1 cellular context compared by ENCODE assay signal in the genomic region with DNA sequence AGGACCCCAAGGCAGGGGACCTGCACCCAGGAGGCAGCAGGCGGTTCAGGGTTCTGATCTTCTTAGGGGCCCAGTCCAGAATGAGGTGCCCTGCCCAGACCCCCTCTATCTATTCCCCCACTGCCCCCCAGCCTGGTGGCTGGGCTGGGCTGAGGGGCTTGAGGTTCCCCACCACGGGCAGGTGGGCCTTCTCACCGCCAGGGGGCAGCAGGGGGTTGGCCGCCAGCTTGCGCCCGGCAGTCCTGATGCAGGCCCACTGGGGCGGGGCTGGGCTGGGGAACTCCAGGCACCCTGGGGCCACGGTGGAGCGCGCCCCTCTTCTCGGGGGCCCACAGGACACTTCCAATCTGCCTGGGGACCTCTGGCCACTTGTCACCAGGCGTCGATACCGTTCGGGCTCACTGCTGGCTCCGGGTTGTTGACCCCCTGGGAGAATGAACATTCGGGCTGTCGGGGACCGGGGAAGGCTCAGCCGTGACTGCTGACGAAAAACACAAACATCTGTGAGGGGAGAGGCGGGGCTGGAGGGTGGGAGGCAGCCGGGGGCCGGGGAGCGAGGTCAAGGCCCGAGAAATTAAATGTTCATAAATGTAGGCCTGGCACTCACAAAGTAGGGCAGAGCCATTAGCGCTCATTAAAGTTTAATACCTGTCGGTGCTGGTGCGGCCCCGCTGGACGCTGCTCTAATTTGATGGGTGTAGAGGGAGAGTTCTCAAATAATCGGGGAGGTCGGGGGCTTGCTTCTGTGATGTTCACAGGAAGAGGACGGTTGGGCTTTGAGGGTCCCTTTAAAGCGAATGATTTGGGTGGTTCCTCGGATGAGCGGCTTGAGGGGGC.
A peak's percentile ranks its signal among the peaks of the same experiment; 100 is the strongest.
TF ChIP-seq lines count a peak whose summit lies in the region.

No MANE protein-coding gene starts in this region.

TF ChIP-seq in K562, 482 proteins besides CTCF, POLR2A, EP300 and RAD21 (continued from another document and continues in another):
- TF ChIP-seq, protein P1, sequence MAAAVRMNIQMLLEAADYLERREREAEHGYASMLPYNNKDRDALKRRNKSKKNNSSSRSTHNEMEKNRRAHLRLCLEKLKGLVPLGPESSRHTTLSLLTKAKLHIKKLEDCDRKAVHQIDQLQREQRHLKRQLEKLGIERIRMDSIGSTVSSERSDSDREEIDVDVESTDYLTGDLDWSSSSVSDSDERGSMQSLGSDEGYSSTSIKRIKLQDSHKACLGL (CRISPR knock-in tag; IDR thresholded peaks at IDR 0.05; ENCODE audit: borderline replicate concordance, poor library complexity, severe bottlenecking): no peak
- TF ChIP-seq ZNF23 (CRISPR knock-in tag; IDR thresholded peaks at IDR 0.05) (no peak), SOX6 (IDR thresholded peaks at IDR 0.05) (peak; percentile 27; the same call in 1 of the 2 replicates), STAT5B (CRISPR knock-in tag; IDR thresholded peaks at IDR 0.05) (no peak), ZNF311 (CRISPR knock-in tag; IDR thresholded peaks at IDR 0.05) (no peak), RUNX1 (IDR thresholded peaks at IDR 0.05; ENCODE audit: low read depth) (no peak), TEAD1 (CRISPR knock-in tag; IDR thresholded peaks at IDR 0.05) (no peak), ZNF77 (CRISPR knock-in tag; IDR thresholded peaks at IDR 0.05) (no peak), SMAD1 (IDR thresholded peaks at IDR 0.05; ENCODE audit: low read depth, low read length, partially characterized antibody) (no peak), ARID2 (IDR thresholded peaks at IDR 0.05) (0 out of 2 replicates have a peak, but pooled peaks have one; percentile 22), HCFC1 (IDR thresholded peaks at IDR 0.05; ENCODE audit: low read depth, low read length) (no peak), CBX8 (IDR thresholded peaks at IDR 0.05; ENCODE audit: borderline replicate concordance, extremely low read depth, low read depth, low read length, poor library complexity, severe bottlenecking) (no peak), HMG20A (CRISPR knock-in tag; conservative IDR thresholded peaks at IDR 0.05) (no peak), ZNF174 (CRISPR knock-in tag; IDR thresholded peaks at IDR 0.05) (no peak), TARDBP (IDR thresholded peaks at IDR 0.05) (peak; percentile 68; the same call in 1 of the 2 replicates), BMI1 (IDR thresholded peaks at IDR 0.05; ENCODE audit: low read length) (no peak), PHB (CRISPR knock-in tag; IDR thresholded peaks at IDR 0.05) (no peak), ERF (CRISPR knock-in tag; IDR thresholded peaks at IDR 0.05) (no peak), POLR2B (IDR thresholded peaks at IDR 0.05; ENCODE audit: low read depth, partially characterized antibody) (no peak), TCF3 (CRISPR knock-in tag; IDR thresholded peaks at IDR 0.05) (peak; percentile 32; the same call in 1 of the 2 replicates), BRCA1 (IDR thresholded peaks at IDR 0.05) (no peak), BRCA1 (CRISPR knock-in tag; IDR thresholded peaks at IDR 0.05) (no peak), TCF7L2 (IDR thresholded peaks at IDR 0.05; ENCODE audit: low read depth, low read length) (no peak), NR3C1 (CRISPR knock-in tag; IDR thresholded peaks at IDR 0.05) (no peak), SRSF9 (IDR thresholded peaks at IDR 0.05; ENCODE audit: borderline replicate concordance, low read depth, low read length) (no peak), ZNF583 (CRISPR knock-in tag; IDR thresholded peaks at IDR 0.05) (no peak), PRMT5 (CRISPR knock-in tag; IDR thresholded peaks at IDR 0.05) (no peak), HDAC1 (IDR thresholded peaks at IDR 0.05) (no peak), ZNF263 (CRISPR knock-in tag; IDR thresholded peaks at IDR 0.05; ENCODE audit: borderline replicate concordance) (0 out of 2 replicates have a peak, but pooled peaks have one; percentile 50)
- TF ChIP-seq, protein P2, sequence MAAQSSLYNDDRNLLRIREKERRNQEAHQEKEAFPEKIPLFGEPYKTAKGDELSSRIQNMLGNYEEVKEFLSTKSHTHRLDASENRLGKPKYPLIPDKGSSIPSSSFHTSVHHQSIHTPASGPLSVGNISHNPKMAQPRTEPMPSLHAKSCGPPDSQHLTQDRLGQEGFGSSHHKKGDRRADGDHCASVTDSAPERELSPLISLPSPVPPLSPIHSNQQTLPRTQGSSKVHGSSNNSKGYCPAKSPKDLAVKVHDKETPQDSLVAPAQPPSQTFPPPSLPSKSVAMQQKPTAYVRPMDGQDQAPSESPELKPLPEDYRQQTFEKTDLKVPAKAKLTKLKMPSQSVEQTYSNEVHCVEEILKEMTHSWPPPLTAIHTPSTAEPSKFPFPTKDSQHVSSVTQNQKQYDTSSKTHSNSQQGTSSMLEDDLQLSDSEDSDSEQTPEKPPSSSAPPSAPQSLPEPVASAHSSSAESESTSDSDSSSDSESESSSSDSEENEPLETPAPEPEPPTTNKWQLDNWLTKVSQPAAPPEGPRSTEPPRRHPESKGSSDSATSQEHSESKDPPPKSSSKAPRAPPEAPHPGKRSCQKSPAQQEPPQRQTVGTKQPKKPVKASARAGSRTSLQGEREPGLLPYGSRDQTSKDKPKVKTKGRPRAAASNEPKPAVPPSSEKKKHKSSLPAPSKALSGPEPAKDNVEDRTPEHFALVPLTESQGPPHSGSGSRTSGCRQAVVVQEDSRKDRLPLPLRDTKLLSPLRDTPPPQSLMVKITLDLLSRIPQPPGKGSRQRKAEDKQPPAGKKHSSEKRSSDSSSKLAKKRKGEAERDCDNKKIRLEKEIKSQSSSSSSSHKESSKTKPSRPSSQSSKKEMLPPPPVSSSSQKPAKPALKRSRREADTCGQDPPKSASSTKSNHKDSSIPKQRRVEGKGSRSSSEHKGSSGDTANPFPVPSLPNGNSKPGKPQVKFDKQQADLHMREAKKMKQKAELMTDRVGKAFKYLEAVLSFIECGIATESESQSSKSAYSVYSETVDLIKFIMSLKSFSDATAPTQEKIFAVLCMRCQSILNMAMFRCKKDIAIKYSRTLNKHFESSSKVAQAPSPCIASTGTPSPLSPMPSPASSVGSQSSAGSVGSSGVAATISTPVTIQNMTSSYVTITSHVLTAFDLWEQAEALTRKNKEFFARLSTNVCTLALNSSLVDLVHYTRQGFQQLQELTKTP (IDR thresholded peaks at IDR 0.05; ENCODE audit: low read depth in 1 of 2, partially characterized antibody in 2 of 2): no peak
- TF ChIP-seq, protein P3, sequence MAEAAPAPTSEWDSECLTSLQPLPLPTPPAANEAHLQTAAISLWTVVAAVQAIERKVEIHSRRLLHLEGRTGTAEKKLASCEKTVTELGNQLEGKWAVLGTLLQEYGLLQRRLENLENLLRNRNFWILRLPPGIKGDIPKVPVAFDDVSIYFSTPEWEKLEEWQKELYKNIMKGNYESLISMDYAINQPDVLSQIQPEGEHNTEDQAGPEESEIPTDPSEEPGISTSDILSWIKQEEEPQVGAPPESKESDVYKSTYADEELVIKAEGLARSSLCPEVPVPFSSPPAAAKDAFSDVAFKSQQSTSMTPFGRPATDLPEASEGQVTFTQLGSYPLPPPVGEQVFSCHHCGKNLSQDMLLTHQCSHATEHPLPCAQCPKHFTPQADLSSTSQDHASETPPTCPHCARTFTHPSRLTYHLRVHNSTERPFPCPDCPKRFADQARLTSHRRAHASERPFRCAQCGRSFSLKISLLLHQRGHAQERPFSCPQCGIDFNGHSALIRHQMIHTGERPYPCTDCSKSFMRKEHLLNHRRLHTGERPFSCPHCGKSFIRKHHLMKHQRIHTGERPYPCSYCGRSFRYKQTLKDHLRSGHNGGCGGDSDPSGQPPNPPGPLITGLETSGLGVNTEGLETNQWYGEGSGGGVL (CRISPR knock-in tag; IDR thresholded peaks at IDR 0.05): no peak
- TF ChIP-seq, protein P4, sequence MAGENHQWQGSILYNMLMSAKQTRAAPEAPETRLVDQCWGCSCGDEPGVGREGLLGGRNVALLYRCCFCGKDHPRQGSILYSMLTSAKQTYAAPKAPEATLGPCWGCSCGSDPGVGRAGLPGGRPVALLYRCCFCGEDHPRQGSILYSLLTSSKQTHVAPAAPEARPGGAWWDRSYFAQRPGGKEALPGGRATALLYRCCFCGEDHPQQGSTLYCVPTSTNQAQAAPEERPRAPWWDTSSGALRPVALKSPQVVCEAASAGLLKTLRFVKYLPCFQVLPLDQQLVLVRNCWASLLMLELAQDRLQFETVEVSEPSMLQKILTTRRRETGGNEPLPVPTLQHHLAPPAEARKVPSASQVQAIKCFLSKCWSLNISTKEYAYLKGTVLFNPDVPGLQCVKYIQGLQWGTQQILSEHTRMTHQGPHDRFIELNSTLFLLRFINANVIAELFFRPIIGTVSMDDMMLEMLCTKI (IDR thresholded peaks at IDR 0.05; ENCODE audit: partially characterized antibody): no peak
- TF ChIP-seq, protein P5, sequence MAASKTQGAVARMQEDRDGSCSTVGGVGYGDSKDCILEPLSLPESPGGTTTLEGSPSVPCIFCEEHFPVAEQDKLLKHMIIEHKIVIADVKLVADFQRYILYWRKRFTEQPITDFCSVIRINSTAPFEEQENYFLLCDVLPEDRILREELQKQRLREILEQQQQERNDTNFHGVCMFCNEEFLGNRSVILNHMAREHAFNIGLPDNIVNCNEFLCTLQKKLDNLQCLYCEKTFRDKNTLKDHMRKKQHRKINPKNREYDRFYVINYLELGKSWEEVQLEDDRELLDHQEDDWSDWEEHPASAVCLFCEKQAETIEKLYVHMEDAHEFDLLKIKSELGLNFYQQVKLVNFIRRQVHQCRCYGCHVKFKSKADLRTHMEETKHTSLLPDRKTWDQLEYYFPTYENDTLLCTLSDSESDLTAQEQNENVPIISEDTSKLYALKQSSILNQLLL (CRISPR knock-in tag; IDR thresholded peaks at IDR 0.05; ENCODE audit: borderline replicate concordance): no peak
- TF ChIP-seq, protein P6, sequence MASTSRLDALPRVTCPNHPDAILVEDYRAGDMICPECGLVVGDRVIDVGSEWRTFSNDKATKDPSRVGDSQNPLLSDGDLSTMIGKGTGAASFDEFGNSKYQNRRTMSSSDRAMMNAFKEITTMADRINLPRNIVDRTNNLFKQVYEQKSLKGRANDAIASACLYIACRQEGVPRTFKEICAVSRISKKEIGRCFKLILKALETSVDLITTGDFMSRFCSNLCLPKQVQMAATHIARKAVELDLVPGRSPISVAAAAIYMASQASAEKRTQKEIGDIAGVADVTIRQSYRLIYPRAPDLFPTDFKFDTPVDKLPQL (IDR thresholded peaks at IDR 0.05; ENCODE audit: extremely low read depth, insufficient read length): no peak
- TF ChIP-seq, protein P7, sequence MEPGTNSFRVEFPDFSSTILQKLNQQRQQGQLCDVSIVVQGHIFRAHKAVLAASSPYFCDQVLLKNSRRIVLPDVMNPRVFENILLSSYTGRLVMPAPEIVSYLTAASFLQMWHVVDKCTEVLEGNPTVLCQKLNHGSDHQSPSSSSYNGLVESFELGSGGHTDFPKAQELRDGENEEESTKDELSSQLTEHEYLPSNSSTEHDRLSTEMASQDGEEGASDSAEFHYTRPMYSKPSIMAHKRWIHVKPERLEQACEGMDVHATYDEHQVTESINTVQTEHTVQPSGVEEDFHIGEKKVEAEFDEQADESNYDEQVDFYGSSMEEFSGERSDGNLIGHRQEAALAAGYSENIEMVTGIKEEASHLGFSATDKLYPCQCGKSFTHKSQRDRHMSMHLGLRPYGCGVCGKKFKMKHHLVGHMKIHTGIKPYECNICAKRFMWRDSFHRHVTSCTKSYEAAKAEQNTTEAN (CRISPR knock-in tag; IDR thresholded peaks at IDR 0.05): no peak
- TF ChIP-seq, protein P8, sequence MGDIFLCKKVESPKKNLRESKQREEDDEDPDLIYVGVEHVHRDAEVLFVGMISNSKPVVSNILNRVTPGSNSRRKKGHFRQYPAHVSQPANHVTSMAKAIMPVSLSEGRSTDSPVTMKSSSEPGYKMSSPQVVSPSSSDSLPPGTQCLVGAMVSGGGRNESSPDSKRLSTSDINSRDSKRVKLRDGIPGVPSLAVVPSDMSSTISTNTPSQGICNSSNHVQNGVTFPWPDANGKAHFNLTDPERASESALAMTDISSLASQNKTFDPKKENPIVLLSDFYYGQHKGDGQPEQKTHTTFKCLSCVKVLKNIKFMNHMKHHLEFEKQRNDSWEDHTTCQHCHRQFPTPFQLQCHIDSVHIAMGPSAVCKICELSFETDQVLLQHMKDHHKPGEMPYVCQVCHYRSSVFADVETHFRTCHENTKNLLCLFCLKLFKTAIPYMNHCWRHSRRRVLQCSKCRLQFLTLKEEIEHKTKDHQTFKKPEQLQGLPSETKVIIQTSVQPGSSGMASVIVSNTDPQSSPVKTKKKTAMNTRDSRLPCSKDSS (IDR thresholded peaks at IDR 0.05; ENCODE audit: low read depth, partially characterized antibody): no peak
- TF ChIP-seq, protein P9, sequence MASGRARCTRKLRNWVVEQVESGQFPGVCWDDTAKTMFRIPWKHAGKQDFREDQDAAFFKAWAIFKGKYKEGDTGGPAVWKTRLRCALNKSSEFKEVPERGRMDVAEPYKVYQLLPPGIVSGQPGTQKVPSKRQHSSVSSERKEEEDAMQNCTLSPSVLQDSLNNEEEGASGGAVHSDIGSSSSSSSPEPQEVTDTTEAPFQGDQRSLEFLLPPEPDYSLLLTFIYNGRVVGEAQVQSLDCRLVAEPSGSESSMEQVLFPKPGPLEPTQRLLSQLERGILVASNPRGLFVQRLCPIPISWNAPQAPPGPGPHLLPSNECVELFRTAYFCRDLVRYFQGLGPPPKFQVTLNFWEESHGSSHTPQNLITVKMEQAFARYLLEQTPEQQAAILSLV (tag; IDR thresholded peaks at IDR 0.05): no peak
- TF ChIP-seq, protein P10, sequence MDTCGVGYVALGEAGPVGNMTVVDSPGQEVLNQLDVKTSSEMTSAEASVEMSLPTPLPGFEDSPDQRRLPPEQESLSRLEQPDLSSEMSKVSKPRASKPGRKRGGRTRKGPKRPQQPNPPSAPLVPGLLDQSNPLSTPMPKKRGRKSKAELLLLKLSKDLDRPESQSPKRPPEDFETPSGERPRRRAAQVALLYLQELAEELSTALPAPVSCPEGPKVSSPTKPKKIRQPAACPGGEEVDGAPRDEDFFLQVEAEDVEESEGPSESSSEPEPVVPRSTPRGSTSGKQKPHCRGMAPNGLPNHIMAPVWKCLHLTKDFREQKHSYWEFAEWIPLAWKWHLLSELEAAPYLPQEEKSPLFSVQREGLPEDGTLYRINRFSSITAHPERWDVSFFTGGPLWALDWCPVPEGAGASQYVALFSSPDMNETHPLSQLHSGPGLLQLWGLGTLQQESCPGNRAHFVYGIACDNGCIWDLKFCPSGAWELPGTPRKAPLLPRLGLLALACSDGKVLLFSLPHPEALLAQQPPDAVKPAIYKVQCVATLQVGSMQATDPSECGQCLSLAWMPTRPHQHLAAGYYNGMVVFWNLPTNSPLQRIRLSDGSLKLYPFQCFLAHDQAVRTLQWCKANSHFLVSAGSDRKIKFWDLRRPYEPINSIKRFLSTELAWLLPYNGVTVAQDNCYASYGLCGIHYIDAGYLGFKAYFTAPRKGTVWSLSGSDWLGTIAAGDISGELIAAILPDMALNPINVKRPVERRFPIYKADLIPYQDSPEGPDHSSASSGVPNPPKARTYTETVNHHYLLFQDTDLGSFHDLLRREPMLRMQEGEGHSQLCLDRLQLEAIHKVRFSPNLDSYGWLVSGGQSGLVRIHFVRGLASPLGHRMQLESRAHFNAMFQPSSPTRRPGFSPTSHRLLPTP (IDR thresholded peaks at IDR 0.05; ENCODE audit: borderline replicate concordance, extremely low read depth, insufficient read length): no peak
- TF ChIP-seq, protein P11, sequence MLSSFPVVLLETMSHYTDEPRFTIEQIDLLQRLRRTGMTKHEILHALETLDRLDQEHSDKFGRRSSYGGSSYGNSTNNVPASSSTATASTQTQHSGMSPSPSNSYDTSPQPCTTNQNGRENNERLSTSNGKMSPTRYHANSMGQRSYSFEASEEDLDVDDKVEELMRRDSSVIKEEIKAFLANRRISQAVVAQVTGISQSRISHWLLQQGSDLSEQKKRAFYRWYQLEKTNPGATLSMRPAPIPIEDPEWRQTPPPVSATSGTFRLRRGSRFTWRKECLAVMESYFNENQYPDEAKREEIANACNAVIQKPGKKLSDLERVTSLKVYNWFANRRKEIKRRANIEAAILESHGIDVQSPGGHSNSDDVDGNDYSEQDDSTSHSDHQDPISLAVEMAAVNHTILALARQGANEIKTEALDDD (IDR thresholded peaks at IDR 0.05): no peak
